9 cellular contexts compared by ENCODE assay signal in genomic region chr5:159210306-159210722, GRCh38. TPM values are rescaled to one million over a fixed set of nuclear protein-coding genes. Genes with fewer than 3 reads are reported as not detected.
DNase-seq lines count a peak whose midpoint lies in the region; ATAC-seq and TF ChIP-seq lines count a peak whose summit lies in the region.
"Had no signal": no experiment of that assay in that cellular context is flagged by ENCODE, and none has a peak within 500 bp of the region (broad histone marks: within the 10 kb centered on the region; RNA-seq: fewer than 3 reads in every experiment).

No MANE protein-coding gene starts in this region.

- H3K9me3 Mint-ChIP-seq in activated naive CD4-positive, alpha-beta T cell treated with anti-CD3 and anti-CD28 coated beads, Interleukin-2, amount 50 U/mL, for 72 hours = no peaks in the 10 kb centered on the region

- H3K27ac ChIP-seq in KMS-11 (peak overlapping the region; percentile 81), left ventricle myocardium inferior (replicated peaks) (no peak overlapping the region)

- peak overlapping the region; percentile 82 for H2AFZ ChIP-seq in KMS-11 (ENCODE audit: low read depth)

- H4K20me1 ChIP-seq in KMS-11 (ENCODE audit: insufficient read depth) = no peaks in the 10 kb centered on the region

- H3K4me2 ChIP-seq in KMS-11 = peak overlapping the region; percentile 64

- peak overlapping the region; percentile 85; the same call in 1 of the 2 replicates for H3K9ac ChIP-seq in KMS-11

- H3K4me1 ChIP-seq in KMS-11 (ENCODE audit: low read depth, poor library complexity, severe bottlenecking) (peaks cover 17% of the 10 kb centered on the region), mucosa of descending colon (ENCODE audit: low read depth) (peaks cover 26% of the 10 kb centered on the region), left ventricle myocardium inferior (peaks cover 47% of the 10 kb centered on the region)

- H3K27me3 ChIP-seq in KMS-11 (ENCODE audit: insufficient read depth, low read depth) (no peaks in the 10 kb centered on the region), left ventricle myocardium inferior (ENCODE audit: low read depth) (no peaks in the 10 kb centered on the region)
- H3K27me3 ChIP-seq: pancreas had no signal

- peaks cover 35% of the 10 kb centered on the region for H3K79me2 ChIP-seq in KMS-11 (ENCODE audit: insufficient read depth, low read depth)

- DNase-seq in COLO668 (lab: John Stamatoyannopoulos, UW; ENCODE audit: unreplicated experiment) (peak; percentile 5), mucosa of descending colon (peak in 2 of 3 donors; percentile 33 to 44), NCI-H1092 (lab: John Stamatoyannopoulos, UW) (no peak), left ventricle myocardium inferior (no peak)
- no peak for DNase-seq in activated naive CD4-positive, alpha-beta T cell treated with anti-CD3 and anti-CD28 coated beads, Interleukin-2, amount 50 U/mL, for 72 hours (ENCODE audit: low spot score in 2 of 2)
- no peak for DNase-seq in stimulated activated CD4-positive, alpha-beta T cell treated with anti-CD3 and anti-CD28 coated beads, Interleukin-4, amount 100 ng/mL, for 1 hour
- DNase-seq in activated CD4-positive, alpha-beta T cell treated with anti-CD3 and anti-CD28 coated beads, Interleukin-2, amount 50 U/mL, for 48 hours = no peak

- H3K4me3 ChIP-seq in KMS-11 (IDR thresholded peaks at IDR 0.05; ENCODE audit: insufficient read depth, low read depth, low read length) (no peak overlapping the region), mucosa of descending colon (no peak overlapping the region), left ventricle myocardium inferior (no peak overlapping the region)

- peaks cover 31 to 33% of the 10 kb centered on the region in 2 donors for H3K36me3 Mint-ChIP-seq in activated naive CD4-positive, alpha-beta T cell treated with anti-CD3 and anti-CD28 coated beads, Interleukin-2, amount 50 U/mL, for 72 hours

- no peak for ATAC-seq in activated naive CD4-positive, alpha-beta T cell treated with anti-CD3 and anti-CD28 coated beads, Interleukin-2, amount 50 U/mL, for 72 hours
- peak; percentile 21 for ATAC-seq in mucosa of descending colon

- peak overlapping the region; percentile 88 to 98 for H3K27ac Mint-ChIP-seq in activated naive CD4-positive, alpha-beta T cell treated with anti-CD3 and anti-CD28 coated beads, Interleukin-2, amount 50 U/mL, for 72 hours

- intact Hi-C loops in mucosa of descending colon (cut with DNase I, micrococcal nuclease) = loop anchor here in 1 of 2 donors (10.0 kb wide), 1 partner anchor 1036 kb away; no protein-coding TSS in a partner anchor
- intact Hi-C loops in left ventricle myocardium inferior (cut with micrococcal nuclease) = loop anchor here (10.0 kb wide), 1 partner anchor 54 kb away; the partner anchor contains the start of gene UBLCP1

- no peaks in the 10 kb centered on the region for H3K36me3 ChIP-seq in KMS-11 (ENCODE audit: insufficient read depth)
- H3K36me3 ChIP-seq in mucosa of descending colon (ENCODE audit: low read depth) = no peaks in the 10 kb centered on the region
- H3K36me3 ChIP-seq in left ventricle myocardium inferior = no peaks in the 10 kb centered on the region
- H3K36me3 ChIP-seq: pancreas had no signal

- no peaks in the 10 kb centered on the region for H3K9me3 ChIP-seq in mucosa of descending colon
- no peaks in the 10 kb centered on the region for H3K9me3 ChIP-seq in left ventricle myocardium inferior (replicated peaks)
- H3K9me3 ChIP-seq: pancreas had no signal

- TF ChIP-seq CTCF in KMS-11 (conservative IDR thresholded peaks at IDR 0.05; ENCODE audit: low read depth, low read length) = no peak
- no peak for TF ChIP-seq CTCF in mucosa of descending colon (IDR thresholded peaks at IDR 0.05)
- TF ChIP-seq CTCF in left ventricle myocardium inferior (IDR thresholded peaks at IDR 0.05; ENCODE audit: borderline replicate concordance) = no peak

RNA-seq across cellular contexts. Expression of gene RNF145, which starts 1.0 kb away (rescaled TPM):
- total RNA-seq in activated naive CD4-positive, alpha-beta T cell treated with anti-CD3 and anti-CD28 coated beads, Interleukin-2, amount 50 U/mL, for 72 hours = 10 to 100 TPM; 56.2 to 73.0 TPM
- total RNA-seq in mucosa of descending colon = 10 to 100 TPM; 50.0 to 72.6 (median 57.2) TPM
- total RNA-seq in left ventricle myocardium inferior = 18.0 TPM

RNA-seq across cellular contexts. Expression of gene UBLCP1, which starts 52.8 kb away (rescaled TPM):
- 10 to 100 TPM; 22.7 to 24.0 TPM for total RNA-seq in activated naive CD4-positive, alpha-beta T cell treated with anti-CD3 and anti-CD28 coated beads, Interleukin-2, amount 50 U/mL, for 72 hours
- total RNA-seq in mucosa of descending colon = 10 to 100 TPM; 12.1 to 18.3 (median 17.7) TPM
- total RNA-seq in left ventricle myocardium inferior = 15.9 TPM

Comparison
In these comparisons a context has a peak if more than half of its experiments do, and no peak if none do; other contexts are left out.
1. DNase-seq: peak in COLO668 (single experiment) and mucosa of descending colon (2 of 3); none in activated naive CD4-positive, alpha-beta T cell treated with anti-CD3 and anti-CD28 coated beads, Interleukin-2, amount 50 U/mL, for 72 hours (0 of 2), NCI-H1092 (single experiment), stimulated activated CD4-positive, alpha-beta T cell treated with anti-CD3 and anti-CD28 coated beads, Interleukin-4, amount 100 ng/mL, for 1 hour (single experiment), activated CD4-positive, alpha-beta T cell treated with anti-CD3 and anti-CD28 coated beads, Interleukin-2, amount 50 U/mL, for 48 hours (0 of 2) and left ventricle myocardium inferior (single experiment).